Comparison of ENCODE assay signal across 8 cellular contexts in the genomic region with DNA sequence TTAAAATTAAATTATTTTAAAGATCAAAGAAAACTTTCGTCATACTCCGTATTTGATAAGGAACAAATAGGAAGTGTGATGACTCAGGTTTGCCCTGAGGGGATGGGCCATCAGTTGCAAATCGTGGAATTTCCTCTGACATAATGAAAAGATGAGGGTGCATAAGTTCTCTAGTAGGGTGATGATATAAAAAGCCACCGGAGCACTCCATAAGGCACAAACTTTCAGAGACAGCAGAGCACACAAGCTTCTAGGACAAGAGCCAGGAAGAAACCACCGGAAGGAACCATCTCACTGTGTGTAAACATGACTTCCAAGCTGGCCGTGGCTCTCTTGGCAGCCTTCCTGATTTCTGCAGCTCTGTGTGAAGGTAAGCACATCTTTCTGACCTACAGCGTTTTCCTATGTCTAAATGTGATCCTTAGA. TPM values are rescaled to one million over a fixed set of nuclear protein-coding genes. Genes with fewer than 3 reads are reported as not detected.
DNase-seq lines count a peak whose midpoint lies in the region; ATAC-seq and TF ChIP-seq lines count a peak whose summit lies in the region.

A gene (plus strand): TSS at position 217 of the 426 bp plus-strand sequence. CDS start 90 bp downstream, at position 307.

- H3K36me3 Mint-ChIP-seq in natural killer cell, result no peaks in the 10 kb centered on the region

- H3K4me1 ChIP-seq in Panc1 (ENCODE audit: control insufficient read depth, insufficient read depth, low read length) (peaks cover 13% of the 10 kb centered on the region; the same call in 1 of the 2 replicates), endocrine pancreas (ENCODE audit: control insufficient read depth, insufficient read depth, low read length) (peaks cover 10% of the 10 kb centered on the region)

- DNase-seq in COR-L47 (lab: John Stamatoyannopoulos, UW) (peak; percentile 89), Panc1 (ENCODE audit: low read depth, low spot score) (peak; percentile 87), natural killer cell (no peak), HEK293T (ENCODE audit: extremely low spot score) (no peak)
- no peak for DNase-seq in activated naive CD4-positive, alpha-beta T cell (lab: John Stamatoyannopoulos, UW)

- H3K4me1 Mint-ChIP-seq in natural killer cell, result no peaks in the 10 kb centered on the region

- TF ChIP-seq CTCF in Panc1 (IDR thresholded peaks at IDR 0.05), result no peak
- TF ChIP-seq CTCF in natural killer cell (IDR thresholded peaks at IDR 0.05), result no peak

- CTCF ChIA-PET in Panc1 (lab: Charles Lee), result no interaction called here
- CTCF ChIA-PET in HEK293T (lab: Yijun Ruan, JAX), result interaction anchor here (0.6 kb wide), 1 partner anchor 10 kb away, joined by 3 read pairs; no protein-coding TSS in a partner anchor

- H3K36me3 ChIP-seq in Panc1 (ENCODE audit: control insufficient read depth, insufficient read depth, low read length), result no peaks in the 10 kb centered on the region; the same call in 1 of the 2 replicates
- H3K36me3 ChIP-seq in endocrine pancreas (ENCODE audit: control insufficient read depth, insufficient read depth, low read length), result no peaks in the 10 kb centered on the region

- peak within 1 kb of the TSS in 1 of 2 experiments; percentile 18; a peak in 1 of 4 replicates for H3K4me3 ChIP-seq in Panc1 (ENCODE audit: low read depth in 2 of 2, low read length in 2 of 2)
- peak within 1 kb of the TSS; percentile 69 for H3K4me3 ChIP-seq in endocrine pancreas (ENCODE audit: control insufficient read depth, insufficient read depth, low read length)

- H3K9me3 ChIP-seq in Panc1 (ENCODE audit: control insufficient read depth, insufficient read depth, low read depth, low read length) (peaks cover 3% of the 10 kb centered on the region; the same call in 1 of the 2 replicates), endocrine pancreas (ENCODE audit: control insufficient read depth, low read length) (no peaks in the 10 kb centered on the region)

- ATAC-seq in HG03108 (IDR thresholded peaks at IDR 0.05; ENCODE audit: unreplicated experiment) (peak; percentile 73), Panc1 (peak; percentile 100), natural killer cell (peak in 2 of 3 donors; percentile 39 to 80), HG03457 (IDR thresholded peaks at IDR 0.05; ENCODE audit: unreplicated experiment) (no peak)

- no peak within 1 kb of the TSS for H3K27ac Mint-ChIP-seq in natural killer cell

- POLR2A ChIA-PET in Panc1 (lab: Charles Lee), result no interaction called here
- POLR2A ChIA-PET in HEK293T (lab: Yijun Ruan, JAX), result no interaction called here

- BruUV-seq in Panc1 (replicated peaks; lab: Mats Ljungman, UMichigan), result no TSS peak

- peaks cover 2 to 5% of the 10 kb centered on the region in 2 donors for H3K9me3 Mint-ChIP-seq in natural killer cell

- H3K9ac ChIP-seq in endocrine pancreas (ENCODE audit: control insufficient read depth, insufficient read depth, low read length), result no peak within 1 kb of the TSS

- peak within 1 kb of the TSS; percentile 61 for H3K27ac ChIP-seq in Panc1 (ENCODE audit: low read length)

- H3K4me3 Mint-ChIP-seq in natural killer cell, result no peak within 1 kb of the TSS

- intact Hi-C loops in Panc1 (cut with micrococcal nuclease; ENCODE audit: unreplicated experiment), result no loop called here
- intact Hi-C loops in natural killer cell (cut with micrococcal nuclease), result no loop called here

- in situ Hi-C loops in Panc1 (cut with HindIII; ENCODE audit: low pct_unique_long_range_greater_than_20kb, low sequenced_read_pairs), result no loop called here

- H3K27me3 Mint-ChIP-seq in natural killer cell (ENCODE audit: low read depth in 2 of 2), result no peaks in the 10 kb centered on the region

- H3K27me3 ChIP-seq in Panc1 (ENCODE audit: control insufficient read depth, insufficient read depth, low read length) (no peaks in the 10 kb centered on the region), endocrine pancreas (ENCODE audit: control insufficient read depth, insufficient read depth, low read length) (no peaks in the 10 kb centered on the region)

TF ChIP-seq in HEK293T, 16 proteins besides CTCF, POLR2A, EP300 and RAD21:
- TF ChIP-seq SP1 (IDR thresholded peaks at IDR 0.05) (no peak), CTBP1 (IDR thresholded peaks at IDR 0.05; ENCODE audit: borderline replicate concordance) (no peak), FOXK2 (IDR thresholded peaks at IDR 0.05) (no peak), ELF4 (IDR thresholded peaks at IDR 0.05) (no peak), HDGF (IDR thresholded peaks at IDR 0.05; ENCODE audit: borderline replicate concordance) (no peak), NFRKB (IDR thresholded peaks at IDR 0.05) (no peak), ZNF384 (IDR thresholded peaks at IDR 0.05) (no peak), LEF1 (IDR thresholded peaks at IDR 0.05; ENCODE audit: borderline replicate concordance) (no peak), TARDBP (IDR thresholded peaks at IDR 0.05) (no peak), ARNT (IDR thresholded peaks at IDR 0.05) (no peak), L3MBTL2 (conservative IDR thresholded peaks at IDR 0.05) (no peak), BHLHE40 (IDR thresholded peaks at IDR 0.05; ENCODE audit: borderline replicate concordance) (no peak), FOXM1 (IDR thresholded peaks at IDR 0.05; ENCODE audit: borderline replicate concordance) (no peak), SUZ12 (IDR thresholded peaks at IDR 0.05) (no peak), FOXA1 (IDR thresholded peaks at IDR 0.05) (no peak)
- TF ChIP-seq, protein P1, sequence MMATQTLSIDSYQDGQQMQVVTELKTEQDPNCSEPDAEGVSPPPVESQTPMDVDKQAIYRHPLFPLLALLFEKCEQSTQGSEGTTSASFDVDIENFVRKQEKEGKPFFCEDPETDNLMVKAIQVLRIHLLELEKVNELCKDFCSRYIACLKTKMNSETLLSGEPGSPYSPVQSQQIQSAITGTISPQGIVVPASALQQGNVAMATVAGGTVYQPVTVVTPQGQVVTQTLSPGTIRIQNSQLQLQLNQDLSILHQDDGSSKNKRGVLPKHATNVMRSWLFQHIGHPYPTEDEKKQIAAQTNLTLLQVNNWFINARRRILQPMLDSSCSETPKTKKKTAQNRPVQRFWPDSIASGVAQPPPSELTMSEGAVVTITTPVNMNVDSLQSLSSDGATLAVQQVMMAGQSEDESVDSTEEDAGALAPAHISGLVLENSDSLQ (IDR thresholded peaks at IDR 0.05), result no peak

RNA-seq across cellular contexts. Expression of the gene that starts here (rescaled TPM):
- total RNA-seq in Panc1 (2021; ENCODE audit: unreplicated experiment) (0.82 TPM), natural killer cell (100 to 1,000 TPM in 1 of 3 donors, 10 to 100 TPM in 2; 59.5 to 460 (median 81.1) TPM)
- 1.4 TPM for polyA plus RNA-seq in Panc1 (2012; ENCODE audit: insufficient read length)

Comparison
In these comparisons a context has a peak if more than half of its experiments do, and no peak if none do; other contexts are left out.
1. RNA of the gene that starts here (total RNA-seq): 59.5 to 460 TPM in natural killer cell; 0.82 TPM in Panc1 (single experiment); every median in the first group is over 10 times any median in the second.
2. DNase-seq: peak in COR-L47 (single experiment) and Panc1 (single experiment); none in natural killer cell (single experiment), activated naive CD4-positive, alpha-beta T cell (0 of 4) and HEK293T (single experiment).